In the genomic region with DNA sequence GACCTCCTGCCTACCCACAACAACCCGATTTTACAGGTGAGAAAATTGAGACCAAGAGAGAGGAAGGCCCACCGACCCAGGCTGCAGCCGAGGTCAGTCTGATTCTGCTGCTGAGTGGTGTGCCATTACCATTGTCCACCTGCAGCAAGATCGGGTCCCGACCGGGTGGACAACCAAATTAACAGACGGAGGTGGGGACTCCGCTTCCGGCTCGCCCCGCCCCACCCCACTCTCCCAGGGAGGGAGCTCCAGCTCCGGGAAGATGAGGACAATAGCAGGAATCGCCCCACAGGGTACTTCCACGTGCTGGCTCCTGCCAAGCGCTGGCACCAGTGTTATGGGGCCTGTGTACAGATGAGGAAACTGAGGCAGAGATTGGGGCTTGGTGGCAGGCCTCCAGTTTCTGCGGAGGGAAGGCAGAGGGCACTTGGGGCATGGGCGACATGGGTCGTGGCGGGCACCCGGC, we compare ENCODE assay signal across 8 cellular contexts. TPM values are rescaled to one million over a fixed set of nuclear protein-coding genes. Genes with fewer than 3 reads are reported as not detected.
DNase-seq lines count a peak whose midpoint lies in the region; ATAC-seq and TF ChIP-seq lines count a peak whose summit lies in the region.

No MANE protein-coding gene starts in this region.

- H3K36me3 Mint-ChIP-seq in natural killer cell treated with Interleukin-12 subunit alpha and Interleukin-12 subunit beta and Interleukin-15 and Interleukin-18, amount 100 ng/mL, for 72 hours: no peaks in the 10 kb centered on the region

- no peak overlapping the region for H3K27ac Mint-ChIP-seq in natural killer cell treated with Interleukin-12 subunit alpha and Interleukin-12 subunit beta and Interleukin-15 and Interleukin-18, amount 100 ng/mL, for 72 hours

- no peak for ATAC-seq in natural killer cell treated with Interleukin-12 subunit alpha and Interleukin-12 subunit beta and Interleukin-15 and Interleukin-18, amount 100 ng/mL, for 72 hours

- DNase-seq in AG20443 (ENCODE audit: low spot score) (peak; percentile 55), MG63 (no peak), epithelial cell of esophagus (ENCODE audit: low read depth) (no peak), NCI-H524 treated with DMSO at 0.1 percent for 48 hours (lab: John Stamatoyannopoulos, UW) (no peak), germinal center (ENCODE audit: low spot score) (no peak), T-helper 9 cell (no peak), A172 (ENCODE audit: low spot score) (no peak)
- DNase-seq in natural killer cell treated with Interleukin-12 subunit alpha and Interleukin-12 subunit beta and Interleukin-15 and Interleukin-18, amount 100 ng/mL, for 72 hours (ENCODE audit: low spot score): no peak

- no peaks in the 10 kb centered on the region for H3K27me3 ChIP-seq in MG63

- no peak for TF ChIP-seq CTCF in epithelial cell of esophagus (IDR thresholded peaks at IDR 0.05; ENCODE audit: insufficient read depth, low read depth, low read length, missing control alignments)

- peaks cover 0 to 7% of the 10 kb centered on the region in 2 donors for H3K4me1 Mint-ChIP-seq in natural killer cell treated with Interleukin-12 subunit alpha and Interleukin-12 subunit beta and Interleukin-15 and Interleukin-18, amount 100 ng/mL, for 72 hours (ENCODE audit: low read depth in 2 of 2)

- peaks cover 13% of the 10 kb centered on the region in 2 donors for H3K27me3 Mint-ChIP-seq in natural killer cell treated with Interleukin-12 subunit alpha and Interleukin-12 subunit beta and Interleukin-15 and Interleukin-18, amount 100 ng/mL, for 72 hours

- H3K4me3 Mint-ChIP-seq in natural killer cell treated with Interleukin-12 subunit alpha and Interleukin-12 subunit beta and Interleukin-15 and Interleukin-18, amount 100 ng/mL, for 72 hours: peak overlapping the region; percentile 66

- peak overlapping the region; percentile 65 for H3K4me3 ChIP-seq in MG63
- H3K4me3 ChIP-seq in epithelial cell of esophagus (ENCODE audit: low read length): peak overlapping the region; percentile 38

- H3K9me3 Mint-ChIP-seq in natural killer cell treated with Interleukin-12 subunit alpha and Interleukin-12 subunit beta and Interleukin-15 and Interleukin-18, amount 100 ng/mL, for 72 hours: no peaks in the 10 kb centered on the region

- no peaks in the 10 kb centered on the region for H3K9me3 ChIP-seq in MG63

- H3K36me3 ChIP-seq in MG63: no peaks in the 10 kb centered on the region; the same call in 1 of the 2 replicates

RNA-seq across cellular contexts. Expression of a gene that starts 0.4 kb away (rescaled TPM):
- 39.0 and 39.8 TPM in 2 replicates for total RNA-seq in MG63 (2014; rRNA removed; shearing (Covaris generic); ENCODE audit: low replicate concordance)
- under 1 TPM; 0.26 to 0.92 TPM for total RNA-seq in natural killer cell treated with Interleukin-12 subunit alpha and Interleukin-12 subunit beta and Interleukin-15 and Interleukin-18, amount 100 ng/mL, for 72 hours
- total RNA-seq in A172 (2014; rRNA removed; shearing (Covaris generic)): 18.4 and 24.4 TPM in 2 replicates

RNA-seq across cellular contexts. Expression of a gene that starts 12.5 kb away (rescaled TPM):
- not detected in 2 replicates for total RNA-seq in MG63 (2014; rRNA removed; shearing (Covaris generic); ENCODE audit: low replicate concordance)
- not detected for total RNA-seq in natural killer cell treated with Interleukin-12 subunit alpha and Interleukin-12 subunit beta and Interleukin-15 and Interleukin-18, amount 100 ng/mL, for 72 hours
- total RNA-seq in A172 (2014; rRNA removed; shearing (Covaris generic)): 0.31 TPM in 1 of 2 replicates, not detected in the other

RNA-seq across cellular contexts. Expression of a gene that starts 38.6 kb away (rescaled TPM):
- 246 and 311 TPM in 2 replicates for total RNA-seq in MG63 (2014; rRNA removed; shearing (Covaris generic); ENCODE audit: low replicate concordance)
- 100 to 1,000 TPM; 368 to 422 TPM for total RNA-seq in natural killer cell treated with Interleukin-12 subunit alpha and Interleukin-12 subunit beta and Interleukin-15 and Interleukin-18, amount 100 ng/mL, for 72 hours
- 241 and 273 TPM in 2 replicates for total RNA-seq in A172 (2014; rRNA removed; shearing (Covaris generic))

Comparison
In these comparisons a context has a peak if more than half of its experiments do, and no peak if none do; other contexts are left out.
1. RNA of a gene that starts 0.4 kb away (total RNA-seq): 39.0 to 39.8 TPM in MG63 and 18.4 to 24.4 TPM in A172; 0.26 to 0.92 TPM in natural killer cell treated with Interleukin-12 subunit alpha and Interleukin-12 subunit beta and Interleukin-15 and Interleukin-18, amount 100 ng/mL, for 72 hours; every median in the first group is over 10 times any median in the second.